9 cellular contexts compared by ENCODE assay signal in genomic region chr5:140312067-140312790, GRCh38. TPM values are rescaled to one million over a fixed set of nuclear protein-coding genes. Genes with fewer than 3 reads are reported as not detected.
DNase-seq lines count a peak whose midpoint lies in the region; ATAC-seq and TF ChIP-seq lines count a peak whose summit lies in the region.
"Had no signal": no experiment of that assay in that cellular context is flagged by ENCODE, and none has a peak within 500 bp of the region (broad histone marks: within the 10 kb centered on the region; RNA-seq: fewer than 3 reads in every experiment).

No MANE protein-coding gene starts in this region.

- no peak overlapping the region for H3K9ac ChIP-seq in fibroblast of lung (ENCODE audit: insufficient read depth, low read length)
- H3K9ac ChIP-seq in rectal smooth muscle tissue (ENCODE audit: low read length) = no peak overlapping the region

- H3K79me2 ChIP-seq in fibroblast of lung (ENCODE audit: control insufficient read depth, insufficient read depth, low read length) = no peaks in the 10 kb centered on the region

- H3K27me3 Mint-ChIP-seq in mesothelial cell of epicardium (ENCODE audit: low read depth) = no peaks in the 10 kb centered on the region

- H3K4me3 Mint-ChIP-seq in mesothelial cell of epicardium = no peak overlapping the region
- H3K4me3 Mint-ChIP-seq: effector memory CD8-positive, alpha-beta T cell had no signal

- H3K4me2 ChIP-seq in fibroblast of lung (ENCODE audit: extremely low read depth, insufficient read depth, low read length) = peak overlapping the region; percentile 36

- H3K4me3 ChIP-seq in fibroblast of lung (replicated peaks in 1 of 4; ENCODE audit: control extremely low read depth in 1 of 4, insufficient read depth in 1 of 4, low read depth in 3 of 4, low read length in 4 of 4) = no peak overlapping the region
- no peak overlapping the region for H3K4me3 ChIP-seq in rectal smooth muscle tissue (ENCODE audit: low read length)

- no peak for TF ChIP-seq CTCF in RWPE1 (conservative IDR thresholded peaks at IDR 0.05; ENCODE audit: low read depth)
- no peak for TF ChIP-seq CTCF in fibroblast of lung (conservative IDR thresholded peaks at IDR 0.05 in 1 of 2, IDR thresholded peaks at IDR 0.05 in 1 of 2; ENCODE audit: low read depth in 1 of 2, low read length in 2 of 2)
- no peak for TF ChIP-seq CTCF in mesothelial cell of epicardium (IDR thresholded peaks at IDR 0.05; ENCODE audit: unreplicated experiment)

- no peaks in the 10 kb centered on the region for H3K36me3 Mint-ChIP-seq in mesothelial cell of epicardium

- peak overlapping the region; percentile 56; the same call in 1 of the 2 replicates for H3K27ac ChIP-seq in RWPE1
- peak overlapping the region; percentile 69 for H3K27ac ChIP-seq in fibroblast of lung (ENCODE audit: insufficient read depth, low read length)
- peak overlapping the region; percentile 45 for H3K27ac ChIP-seq in rectal smooth muscle tissue (ENCODE audit: low read depth, low read length)

- H2AFZ ChIP-seq in fibroblast of lung (ENCODE audit: low read length) = no peak overlapping the region

- H3K27ac Mint-ChIP-seq in mesothelial cell of epicardium = no peak overlapping the region

- H3K36me3 ChIP-seq in fibroblast of lung (ENCODE audit: control insufficient read depth, insufficient read depth, low read length) = no peaks in the 10 kb centered on the region
- H3K36me3 ChIP-seq in rectal smooth muscle tissue (ENCODE audit: control insufficient read depth, insufficient read depth, low read length) = no peaks in the 10 kb centered on the region

- H4K20me1 ChIP-seq in fibroblast of lung (ENCODE audit: control insufficient read depth, extremely low read depth, insufficient read depth, low read length) = no peaks in the 10 kb centered on the region

- ATAC-seq in GM21381 (IDR thresholded peaks at IDR 0.05; ENCODE audit: unreplicated experiment) (no peak), GM19455 (IDR thresholded peaks at IDR 0.05; ENCODE audit: unreplicated experiment) (no peak)
- ATAC-seq: effector memory CD8-positive, alpha-beta T cell had no signal

- DNase-seq in GM03348 (ENCODE audit: low spot score) (peak; percentile 61), RWPE1 (ENCODE audit: low spot score) (peak; percentile 57), fibroblast of lung (ENCODE audit: low read depth in 2 of 2) (peak; percentile 87 to 98), mesothelial cell of epicardium (ENCODE audit: low spot score in 2 of 2, unreplicated experiment in 2 of 2) (no peak)
- no peak for DNase-seq in activated CD8-positive, alpha-beta memory T cell treated with anti-CD3 and anti-CD28 coated beads, Interleukin-2, amount 50 U/mL, for 48 hours
- DNase-seq: effector memory CD8-positive, alpha-beta T cell had no signal

- H3K9me3 ChIP-seq in fibroblast of lung (ENCODE audit: control insufficient read depth, insufficient read depth, low read depth, low read length) = no peaks in the 10 kb centered on the region

- H3K9me3 Mint-ChIP-seq in mesothelial cell of epicardium = no peaks in the 10 kb centered on the region
- H3K9me3 Mint-ChIP-seq: effector memory CD8-positive, alpha-beta T cell had no signal

- no peaks in the 10 kb centered on the region for H3K4me1 Mint-ChIP-seq in mesothelial cell of epicardium

- POLR2A ChIA-PET in RWPE1 (lab: Yijun Ruan, JAX; ENCODE audit: low non-redundant PET) = no interaction called here

- no peaks in the 10 kb centered on the region for H3K27me3 ChIP-seq in fibroblast of lung (ENCODE audit: control insufficient read depth, insufficient read depth, low read length)
- H3K27me3 ChIP-seq in rectal smooth muscle tissue (ENCODE audit: control insufficient read depth, insufficient read depth, low read length) = no peaks in the 10 kb centered on the region

- CTCF ChIA-PET in RWPE1 (lab: Yijun Ruan, JAX) = interaction anchor here (0.6 kb wide), 1 partner anchor 34 kb away, joined by 3 read pairs; no protein-coding TSS in a partner anchor

- peaks cover 17% of the 10 kb centered on the region for H3K4me1 ChIP-seq in fibroblast of lung (ENCODE audit: control insufficient read depth, extremely low read depth, insufficient read depth, low read length)
- H3K4me1 ChIP-seq in rectal smooth muscle tissue (ENCODE audit: control insufficient read depth, insufficient read depth, low read length) = peaks cover 6% of the 10 kb centered on the region

RNA-seq across cellular contexts. Expression of gene PFDN1, which starts 9.3 kb away (rescaled TPM):
- total RNA-seq in fibroblast of lung (34.4 and 35.5 TPM in 2 replicates), mesothelial cell of epicardium (57.2 to 63.0 TPM (median 57.8 TPM) in 3 replicates)
- 125 and 140 TPM in 2 replicates for polyA plus RNA-seq in fibroblast of lung
- 96.9 and 99.0 TPM in 2 replicates for polyA plus RNA-seq in fibroblast of lung (2012)
- 62.6 and 168 TPM in 2 replicates for polyA minus RNA-seq in fibroblast of lung (ENCODE audit: low replicate concordance)

RNA-seq across cellular contexts. Expression of gene HBEGF, which starts 34.2 kb away (rescaled TPM):
- total RNA-seq in fibroblast of lung (1.8 TPM in 2 replicates), mesothelial cell of epicardium (7.2 to 8.0 TPM (median 8.0 TPM) in 3 replicates)
- polyA plus RNA-seq in fibroblast of lung = 8.7 and 10.3 TPM in 2 replicates
- polyA plus RNA-seq in fibroblast of lung (2012) = 6.5 and 7.9 TPM in 2 replicates
- 2.4 and 4.0 TPM in 2 replicates for polyA minus RNA-seq in fibroblast of lung (ENCODE audit: low replicate concordance)

RNA-seq across cellular contexts. Expression of gene SLC4A9, which starts 47.8 kb away (rescaled TPM):
- total RNA-seq in fibroblast of lung (not detected in 2 replicates), mesothelial cell of epicardium (1.8 to 2.5 TPM (median 2.2 TPM) in 3 replicates)
- not detected in 2 replicates for polyA plus RNA-seq in fibroblast of lung
- polyA plus RNA-seq in fibroblast of lung (2012) = not detected in 2 replicates
- not detected in 2 replicates for polyA minus RNA-seq in fibroblast of lung (ENCODE audit: low replicate concordance)

Comparison
In these comparisons a context has a peak if more than half of its experiments do, and no peak if none do; other contexts are left out.
1. DNase-seq: peak in GM03348 (single experiment), RWPE1 (single experiment) and fibroblast of lung (2 of 2); none in activated CD8-positive, alpha-beta memory T cell treated with anti-CD3 and anti-CD28 coated beads, Interleukin-2, amount 50 U/mL, for 48 hours (single experiment) and mesothelial cell of epicardium (0 of 2).
2. Peak in every context shown above with its lines, with median percentiles within 50 percentile points of each other: H3K27ac ChIP-seq.